21 cellular contexts compared by ENCODE assay signal in the genomic region with DNA sequence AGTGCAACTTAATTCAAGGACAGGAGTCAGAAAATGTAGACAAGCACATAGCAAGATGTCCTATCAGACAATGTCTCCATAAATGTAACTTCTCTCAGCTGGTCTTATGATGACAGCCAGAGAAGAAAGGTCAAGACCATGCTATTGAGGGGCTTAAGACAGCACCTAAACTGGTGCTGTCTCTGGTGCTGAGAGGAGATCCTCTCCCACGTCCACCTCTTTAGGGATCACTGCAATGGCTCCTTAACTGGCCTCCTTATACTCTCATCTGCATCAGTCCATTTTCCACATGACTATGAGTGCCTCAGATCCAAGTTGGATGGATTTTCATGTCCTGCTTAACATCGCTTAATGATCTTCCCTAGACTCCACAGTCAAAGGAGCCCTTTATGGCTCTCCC.
"Had no signal": no experiment of that assay in that cellular context is flagged by ENCODE, and none has a peak within 500 bp of the region (broad histone marks: within the 10 kb centered on the region; RNA-seq: fewer than 3 reads in every experiment).

No MANE protein-coding gene starts in this region.

- H3K9me3 Mint-ChIP-seq: activated B cell treated with CpG ODN at 0.5 μM for 24 hours; activated naive CD4-positive, alpha-beta T cell treated with anti-CD3 and anti-CD28 coated beads, Interleukin-2, amount 10 ng/mL, durations not matched to agents 7 days and 5 days; activated T-cell treated with anti-CD3 and anti-CD28 coated beads, Interleukin-2, amount 50 U/mL, for 72 hours; endodermal cell; naive thymus-derived CD8-positive, alpha-beta T cell; stimulated activated naive CD8-positive, alpha-beta T cell treated with anti-CD3 and anti-CD28 coated beads, Interleukin-15, Interleukin-2, amounts not matched to agents 100 ng/mL and 50 ng/mL, for 24 hours had no signal

- DNase-seq: activated B cell treated with CpG ODN at 0.5 μM for 24 hours; activated CD4-positive, alpha-beta T cell treated with anti-CD3 and anti-CD28 coated beads for 36 hours; activated CD4-positive, alpha-beta T cell treated with anti-CD3 and anti-CD28 coated beads, Interleukin-2, amount 50 U/mL, for 4 hours; activated effector memory CD4-positive, alpha-beta T cell treated with Interleukin-2 at 50 U/mL for 16 hours; activated naive CD4-positive, alpha-beta T cell treated with anti-CD3 and anti-CD28 coated beads, Interleukin-2, amount 10 ng/mL, durations not matched to agents 7 days and 5 days; activated T-cell treated with anti-CD3 and anti-CD28 coated beads, Interleukin-2, amount 50 U/mL, for 72 hours; amygdala; cortex of kidney; endodermal cell; esophagus squamous epithelium; heart left ventricle; lower lobe of right lung; naive thymus-derived CD8-positive, alpha-beta T cell; stimulated activated CD4-positive, alpha-beta T cell treated with anti-CD3 and anti-CD28 coated beads, Interleukin-4, amount 100 ng/mL, for 24 hours; substantia nigra; T-helper 9 cell; thyroid gland had no signal

- H3K36me3 Mint-ChIP-seq: activated naive CD4-positive, alpha-beta T cell treated with anti-CD3 and anti-CD28 coated beads, Interleukin-2, amount 10 ng/mL, durations not matched to agents 7 days and 5 days; naive thymus-derived CD8-positive, alpha-beta T cell; neural progenitor cell had no signal

- H3K9me3 ChIP-seq: esophagus squamous epithelium, gastroesophageal sphincter, heart left ventricle, lower lobe of right lung, thyroid gland had no signal

- H3K27ac Mint-ChIP-seq: activated B cell treated with CpG ODN at 0.5 μM for 24 hours; activated CD4-positive, alpha-beta T cell treated with anti-CD3 and anti-CD28 coated beads for 36 hours; activated naive CD4-positive, alpha-beta T cell treated with anti-CD3 and anti-CD28 coated beads, Interleukin-2, amount 10 ng/mL, durations not matched to agents 7 days and 5 days; activated T-cell treated with anti-CD3 and anti-CD28 coated beads, Interleukin-2, amount 50 U/mL, for 72 hours; endodermal cell; naive thymus-derived CD8-positive, alpha-beta T cell; neural progenitor cell; stimulated activated naive CD8-positive, alpha-beta T cell treated with anti-CD3 and anti-CD28 coated beads, Interleukin-15, Interleukin-2, amounts not matched to agents 100 ng/mL and 50 ng/mL, for 24 hours had no signal

- H3K4me3 Mint-ChIP-seq: activated B cell treated with CpG ODN at 0.5 μM for 24 hours; activated CD4-positive, alpha-beta T cell treated with anti-CD3 and anti-CD28 coated beads for 36 hours; activated naive CD4-positive, alpha-beta T cell treated with anti-CD3 and anti-CD28 coated beads, Interleukin-2, amount 10 ng/mL, durations not matched to agents 7 days and 5 days; activated T-cell treated with anti-CD3 and anti-CD28 coated beads, Interleukin-2, amount 50 U/mL, for 72 hours; endodermal cell; naive thymus-derived CD8-positive, alpha-beta T cell; neural progenitor cell; stimulated activated naive CD8-positive, alpha-beta T cell treated with anti-CD3 and anti-CD28 coated beads, Interleukin-15, Interleukin-2, amounts not matched to agents 100 ng/mL and 50 ng/mL, for 24 hours had no signal

- H3K27me3 ChIP-seq: esophagus squamous epithelium, gastroesophageal sphincter, heart left ventricle, neural progenitor cell, thyroid gland had no signal

- H3K27ac ChIP-seq: esophagus squamous epithelium, gastroesophageal sphincter, heart left ventricle, lower lobe of right lung, neural progenitor cell, thyroid gland had no signal

- H3K36me3 ChIP-seq: esophagus squamous epithelium, gastroesophageal sphincter, heart left ventricle, lower lobe of right lung, neural progenitor cell, thyroid gland had no signal

- H3K4me3 ChIP-seq: esophagus squamous epithelium, gastroesophageal sphincter, heart left ventricle, lower lobe of right lung, neural progenitor cell, thyroid gland had no signal

- H3K4me1 Mint-ChIP-seq: activated B cell treated with CpG ODN at 0.5 μM for 24 hours; activated CD4-positive, alpha-beta T cell treated with anti-CD3 and anti-CD28 coated beads for 36 hours; activated naive CD4-positive, alpha-beta T cell treated with anti-CD3 and anti-CD28 coated beads, Interleukin-2, amount 10 ng/mL, durations not matched to agents 7 days and 5 days; naive thymus-derived CD8-positive, alpha-beta T cell had no signal

- ATAC-seq: activated CD4-positive, alpha-beta T cell treated with anti-CD3 and anti-CD28 coated beads for 36 hours; activated T-cell treated with anti-CD3 and anti-CD28 coated beads, Interleukin-2, amount 50 U/mL, for 72 hours; gastroesophageal sphincter; heart left ventricle; left lobe of liver; lower lobe of right lung; naive thymus-derived CD8-positive, alpha-beta T cell had no signal

- H3K9ac ChIP-seq: neural progenitor cell had no signal

- H3K4me2 ChIP-seq: neural progenitor cell had no signal

- H2AFZ ChIP-seq: neural progenitor cell had no signal

- H3K4me1 ChIP-seq: heart left ventricle, lower lobe of right lung, neural progenitor cell, thyroid gland had no signal

- H3K27me3 Mint-ChIP-seq: activated B cell treated with CpG ODN at 0.5 μM for 24 hours; activated CD4-positive, alpha-beta T cell treated with anti-CD3 and anti-CD28 coated beads for 36 hours; activated naive CD4-positive, alpha-beta T cell treated with anti-CD3 and anti-CD28 coated beads, Interleukin-2, amount 10 ng/mL, durations not matched to agents 7 days and 5 days; stimulated activated naive CD8-positive, alpha-beta T cell treated with anti-CD3 and anti-CD28 coated beads, Interleukin-15, Interleukin-2, amounts not matched to agents 100 ng/mL and 50 ng/mL, for 24 hours had no signal
